In the genomic region with DNA sequence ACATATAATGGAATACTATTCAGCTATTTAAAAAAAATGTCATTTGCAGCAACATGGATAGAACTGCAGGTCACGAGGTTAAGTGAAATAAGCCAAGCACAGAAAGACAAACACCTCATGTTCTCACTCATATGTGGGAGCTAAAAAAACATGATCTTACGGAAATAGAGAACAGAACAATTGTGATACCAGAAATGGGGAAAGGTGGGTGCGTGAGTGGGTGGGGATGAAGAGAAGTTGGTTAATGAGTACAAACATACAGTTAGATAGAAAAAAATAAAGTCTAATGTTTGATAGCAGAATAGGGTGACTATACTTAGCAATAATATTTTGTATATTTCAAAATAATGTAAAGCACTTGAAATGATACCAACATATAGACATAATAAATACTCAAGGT, we compare ENCODE assay signal across 22 cellular contexts.
"Had no signal": no experiment of that assay in that cellular context is flagged by ENCODE, and none has a peak within 500 bp of the region (broad histone marks: within the 10 kb centered on the region; RNA-seq: fewer than 3 reads in every experiment).

No MANE protein-coding gene starts in this region.

- ATAC-seq: effector memory CD8-positive, alpha-beta T cell; esophagus mucosa; foreskin keratinocyte; gastrocnemius medialis; gastroesophageal sphincter; heart left ventricle; heart right ventricle had no signal

- H3K27ac ChIP-seq: colonic mucosa, coronary artery, dorsolateral prefrontal cortex, epithelial cell of prostate, esophagus muscularis mucosa, esophagus squamous epithelium, foreskin keratinocyte, gastroesophageal sphincter had no signal

- DNase-seq: colonic mucosa; cortex of kidney; dermis blood vessel endothelial cell; dorsolateral prefrontal cortex; effector CD8-positive, alpha-beta T cell; effector memory CD4-positive, alpha-beta T cell; effector memory CD8-positive, alpha-beta T cell; endodermal cell; erythroblast; esophagus squamous epithelium; foreskin fibroblast; foreskin keratinocyte; foreskin melanocyte; gastrocnemius medialis; glutamatergic neuron; heart left ventricle; heart right ventricle had no signal

- H3K9me3 ChIP-seq: colonic mucosa, esophagus muscularis mucosa, esophagus squamous epithelium, gastrocnemius medialis, gastroesophageal sphincter, heart left ventricle had no signal

- H3K4me1 ChIP-seq: colonic mucosa, gastroesophageal sphincter had no signal

- H3K4me3 ChIP-seq: colonic mucosa, coronary artery, dorsolateral prefrontal cortex, esophagus muscularis mucosa, esophagus squamous epithelium, gastrocnemius medialis, gastroesophageal sphincter, heart left ventricle, heart right ventricle had no signal

- H3K36me3 ChIP-seq: colonic mucosa had no signal
